ENCODE assay signal across 14 cellular contexts in genomic region chr9:81999806-82000205, GRCh38. TPM values are rescaled to one million over a fixed set of nuclear protein-coding genes. Genes with fewer than 3 reads are reported as not detected.
"Had no signal": no experiment of that assay in that cellular context is flagged by ENCODE, and none has a peak within 500 bp of the region (broad histone marks: within the 10 kb centered on the region; RNA-seq: fewer than 3 reads in every experiment).

No MANE protein-coding gene starts in this region.

- H3K36me3 ChIP-seq: ascending aorta, cardiac muscle cell, heart left ventricle, sigmoid colon, thoracic aorta had no signal

- DNase-seq: activated CD4-positive, alpha-beta memory T cell treated with anti-CD3 and anti-CD28 coated beads, Interleukin-2, amount 10 ng/mL, durations not matched to agents 7 days and 5 days; activated naive CD8-positive, alpha-beta T cell treated with anti-CD3 and anti-CD28 coated beads, Interleukin-2, amount 10 ng/mL, durations not matched to agents 7 days and 5 days; effector CD4-positive, alpha-beta T cell; heart left ventricle; psoas muscle; sigmoid colon; stimulated activated CD4-positive, alpha-beta T cell treated with anti-CD3 and anti-CD28 coated beads, Interleukin-4, amount 100 ng/mL, for 1 hour; stimulated activated CD8-positive, alpha-beta memory T cell treated with anti-CD3 and anti-CD28 coated beads, Interleukin-4, amount 100 ng/mL, for 48 hours had no signal

- H3K4me3 ChIP-seq: ascending aorta, cardiac muscle cell, coronary artery, heart left ventricle, psoas muscle, sigmoid colon, thoracic aorta had no signal

- H3K4me1 ChIP-seq: ascending aorta, psoas muscle, sigmoid colon had no signal

- ATAC-seq: heart left ventricle, psoas muscle had no signal

- H3K27ac ChIP-seq: ascending aorta, cardiac muscle cell, coronary artery, heart left ventricle, psoas muscle, sigmoid colon, thoracic aorta had no signal

- H3K9me3 ChIP-seq: ascending aorta, psoas muscle, sigmoid colon, thoracic aorta had no signal

- H3K27me3 ChIP-seq: ascending aorta, heart left ventricle, sigmoid colon had no signal

RNA-seq across cellular contexts. Expression of gene SPATA31D1, which starts 11.2 kb away (rescaled TPM):
- total RNA-seq: activated CD4-positive, alpha-beta memory T cell treated with anti-CD3 and anti-CD28 coated beads, Interleukin-2, amount 10 ng/mL, durations not matched to agents 7 days and 5 days; activated naive CD8-positive, alpha-beta T cell treated with anti-CD3 and anti-CD28 coated beads, Interleukin-2, amount 10 ng/mL, durations not matched to agents 7 days and 5 days; ascending aorta; cardiac muscle cell; frontal cortex; omental fat pad; psoas muscle; sigmoid colon; thoracic aorta had no signal
- polyA plus RNA-seq: cardiac muscle cell, heart left ventricle, sigmoid colon had no signal

RNA-seq across cellular contexts. Expression of gene SPATA31D3, which starts 56.5 kb away (rescaled TPM):
- total RNA-seq: activated CD4-positive, alpha-beta memory T cell treated with anti-CD3 and anti-CD28 coated beads, Interleukin-2, amount 10 ng/mL, durations not matched to agents 7 days and 5 days; activated naive CD8-positive, alpha-beta T cell treated with anti-CD3 and anti-CD28 coated beads, Interleukin-2, amount 10 ng/mL, durations not matched to agents 7 days and 5 days; ascending aorta; cardiac muscle cell; frontal cortex; heart left ventricle; omental fat pad; psoas muscle; sigmoid colon; thoracic aorta had no signal
- polyA plus RNA-seq: cardiac muscle cell, heart left ventricle, psoas muscle, sigmoid colon had no signal
